8 cellular contexts compared by ENCODE assay signal in the genomic region with DNA sequence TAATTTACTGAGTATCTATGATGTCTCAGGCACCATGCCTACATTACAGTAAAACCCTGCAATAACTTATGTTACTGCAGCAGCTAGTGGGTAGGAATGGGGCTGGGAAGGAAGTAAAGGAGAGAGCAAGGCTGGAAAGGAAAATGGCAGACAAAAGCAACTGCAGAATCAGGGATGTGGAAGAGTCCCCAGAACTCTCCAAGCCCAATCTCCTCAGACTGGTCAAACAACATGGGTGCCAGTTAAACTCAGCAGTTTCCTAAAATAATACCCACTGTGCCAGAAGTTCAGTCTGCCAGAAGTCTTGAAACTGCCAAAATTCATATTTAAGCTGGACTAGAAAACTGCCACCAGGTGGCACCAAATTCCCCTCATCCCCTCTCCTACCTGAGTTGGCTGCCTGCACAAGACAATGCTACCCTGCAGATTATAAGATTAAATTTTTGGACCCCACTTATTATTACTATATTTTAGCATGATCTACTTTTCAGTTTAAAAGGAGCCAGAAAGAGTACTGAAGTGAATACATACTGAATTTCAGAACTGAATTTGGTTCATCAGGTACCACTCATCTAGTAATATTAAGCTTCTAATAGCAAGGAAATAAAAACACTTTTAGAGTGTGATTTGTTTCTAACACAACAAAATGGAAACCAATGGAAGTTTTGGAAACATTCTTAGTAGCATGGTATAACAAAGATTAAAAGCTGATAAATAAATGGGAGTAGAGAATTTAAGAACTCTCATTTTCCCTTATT.
A peak's percentile ranks its signal among the peaks of the same experiment; 100 is the strongest.
DNase-seq lines count a peak whose midpoint lies in the region; ATAC-seq and TF ChIP-seq lines count a peak whose summit lies in the region.

No MANE protein-coding gene starts in this region.

- peaks cover 17 to 34% of the 10 kb centered on the region in 2 experiments for H3K36me3 ChIP-seq in HCT116 (ENCODE audit: control insufficient read depth in 1 of 2, insufficient read depth in 2 of 2, low read length in 2 of 2)

- BruUV-seq in HCT116 (replicated peaks; lab: Mats Ljungman, UMichigan) = no TSS peak

- no peak overlapping the region for H3K4me2 ChIP-seq in HCT116 (ENCODE audit: low read length)

- peak; percentile 66 for DNase-seq in ELR (ENCODE audit: low read depth)
- DNase-seq in HCT116 (ENCODE audit: low read depth, low spot score) = peak; percentile 58
- DNase-seq in NCI-H2227 (lab: John Stamatoyannopoulos, UW; ENCODE audit: unreplicated experiment) = peak; percentile 64
- peak; percentile 81 for DNase-seq in activated CD4-positive, alpha-beta T cell treated with anti-CD3 and anti-CD28 coated beads for 48 hours
- peak; percentile 41 for DNase-seq in dedifferentiated amniotic fluid mesenchymal stem cell (ENCODE audit: extremely low spot score)
- peak; percentile 37 to 86 for DNase-seq in lower leg skin (ENCODE audit: low spot score in 2 of 2)
- DNase-seq in stimulated activated CD8-positive, alpha-beta memory T cell treated with anti-CD3 and anti-CD28 coated beads, Interleukin-15, amount 100 ng/mL, for 1 hour (ENCODE audit: low read depth) = peak; percentile 41

- intact Hi-C loops in HCT116 (cut with micrococcal nuclease) (loop anchor here (1.0 to 10.0 kb wide), 3 partner anchors 110 to 810 kb away; no protein-coding TSS in a partner anchor), lower leg skin (cut with DNase I; ENCODE audit: low total_unique reads) (no loop called here)

- POLR2A ChIA-PET in HCT116 (lab: Charles Lee) = no interaction called here

- CTCF ChIA-PET in HCT116 (lab: Charles Lee) = interaction anchor here (0.6 to 1.4 kb wide), 11 partner anchors 9 to 359 kb away, joined by 3 to 12 read pairs (median 3); no protein-coding TSS in a partner anchor

- no peak overlapping the region for H2AFZ ChIP-seq in HCT116 (ENCODE audit: low read depth, low read length, poor library complexity, severe bottlenecking)

- peak; percentile 49 to 78 (median 70); a peak in 5 of 6 replicates for TF ChIP-seq CTCF in HCT116 (IDR thresholded peaks at IDR 0.05 in 2 of 3, conservative IDR thresholded peaks at IDR 0.05 in 1 of 3; ENCODE audit: borderline replicate concordance in 1 of 3, insufficient read depth in 1 of 3, low read depth in 2 of 3, low read length in 2 of 3)
- TF ChIP-seq CTCF in lower leg skin (IDR thresholded peaks at IDR 0.05) = no peak

- H4K20me1 ChIP-seq in HCT116 (ENCODE audit: insufficient read depth) = no peaks in the 10 kb centered on the region

- H3K4me3 ChIP-seq in HCT116 (replicated peaks in 1 of 2; ENCODE audit: low read depth in 1 of 2, low read length in 2 of 2) (no peak overlapping the region), lower leg skin (ENCODE audit: low read depth, poor library complexity, severe bottlenecking) (no peak overlapping the region)

- ATAC-seq in HCT116 (peak; percentile 81), GM18517 (IDR thresholded peaks at IDR 0.05; ENCODE audit: unreplicated experiment) (no peak)

- no peaks in the 10 kb centered on the region for H3K27me3 ChIP-seq in HCT116 (ENCODE audit: insufficient read depth, low read length)

- no peaks in the 10 kb centered on the region for H3K9me2 ChIP-seq in HCT116 (ENCODE audit: insufficient read depth)

- peak overlapping the region; percentile 15; the same call in 1 of the 2 replicates for H3K27ac ChIP-seq in HCT116 (ENCODE audit: low read depth, low read length)

- TF ChIP-seq POLR2A in HCT116 (IDR thresholded peaks at IDR 0.05; ENCODE audit: borderline replicate concordance, extremely low read depth, insufficient read depth, insufficient read length) (no peak), lower leg skin (IDR thresholded peaks at IDR 0.05) (no peak)

- RAD21 ChIA-PET in HCT116 (lab: Charles Lee; ENCODE audit: low non-redundant PET in 1 of 2, low total read pairs in 2 of 2, uncharacterized antibody in 2 of 2, unreplicated experiment in 2 of 2) = interaction anchor here (0.7 to 1.8 kb wide), 4 partner anchors 109 to 467 kb away, joined by 3 to 5 read pairs (median 4); no protein-coding TSS in a partner anchor

- H3K9me3 ChIP-seq in HCT116 (ENCODE audit: control insufficient read depth in 1 of 2, insufficient read depth in 1 of 2, low read depth in 1 of 2, low read length in 2 of 2) = no peaks in the 10 kb centered on the region

- H3K4me1 ChIP-seq in HCT116 (ENCODE audit: control insufficient read depth in 1 of 2, insufficient read depth in 2 of 2, low read length in 2 of 2) = no peaks in the 10 kb centered on the region

- no peaks in the 10 kb centered on the region for H3K79me2 ChIP-seq in HCT116 (ENCODE audit: insufficient read depth, low read length)

- peak; percentile 78 for TF ChIP-seq RAD21 in HCT116 (IDR thresholded peaks at IDR 0.05; ENCODE audit: low read depth)

- H3K9ac ChIP-seq in HCT116 (ENCODE audit: low read length) = no peak overlapping the region

TF ChIP-seq in HCT116, 20 proteins besides CTCF, POLR2A, EP300 and RAD21:
- TF ChIP-seq EZH2phosphoT487 (IDR thresholded peaks at IDR 0.05; ENCODE audit: borderline replicate concordance) (no peak), JUND (IDR thresholded peaks at IDR 0.05) (no peak)
- TF ChIP-seq, protein P1, sequence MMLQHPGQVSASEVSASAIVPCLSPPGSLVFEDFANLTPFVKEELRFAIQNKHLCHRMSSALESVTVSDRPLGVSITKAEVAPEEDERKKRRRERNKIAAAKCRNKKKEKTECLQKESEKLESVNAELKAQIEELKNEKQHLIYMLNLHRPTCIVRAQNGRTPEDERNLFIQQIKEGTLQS (IDR thresholded peaks at IDR 0.05) = no peak
TF ChIP-seq in HCT116: peak in this region for 0.

Comparison
In these comparisons a context has a peak if more than half of its experiments do, and no peak if none do; other contexts are left out.
1. CTCF ChIP-seq: peak in HCT116 (3 of 3); none in lower leg skin (0 of 3).
2. Peak in every context shown above with its lines, with median percentiles within 50 percentile points of each other: DNase-seq.